1 cellular context compared by ENCODE assay signal in the genomic region with DNA sequence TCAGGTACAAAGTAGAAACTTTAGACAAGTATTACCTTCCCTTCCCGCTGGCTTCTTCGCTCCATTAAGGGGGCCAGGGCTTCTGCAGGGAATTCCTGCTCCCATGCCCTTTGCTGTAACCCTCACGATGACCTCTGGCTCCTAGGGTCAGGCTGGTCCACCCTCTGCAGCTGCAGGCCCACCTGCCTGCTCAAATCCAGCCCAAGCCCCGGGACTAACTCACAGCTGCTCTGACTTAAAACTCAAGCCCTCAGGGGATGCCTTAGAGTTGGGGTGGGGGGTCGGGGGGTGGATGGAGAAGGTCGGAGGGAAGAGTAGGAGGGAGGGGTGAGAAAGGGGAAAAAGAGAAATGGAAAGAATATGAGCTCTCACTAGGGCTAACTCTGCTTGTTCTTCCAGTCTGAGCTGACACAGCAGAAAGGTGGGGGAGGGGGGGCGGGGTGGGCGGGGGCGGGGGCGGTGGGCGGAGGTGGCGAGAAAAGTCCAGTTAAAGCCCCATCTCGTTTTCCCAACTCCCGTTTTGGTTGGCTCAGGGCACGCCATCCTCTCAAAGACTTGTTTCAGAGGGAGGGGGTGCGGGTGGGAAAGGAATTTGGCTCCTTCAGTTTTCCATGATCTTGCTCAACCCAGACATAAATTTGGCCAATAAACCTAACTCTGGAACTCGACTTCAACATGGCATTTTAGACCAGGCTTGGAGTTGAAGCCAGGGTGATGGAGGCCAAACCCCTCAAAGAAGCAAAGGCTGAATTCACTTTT.
TF ChIP-seq lines count a peak whose summit lies in the region.

No MANE protein-coding gene starts in this region.

TF ChIP-seq in GM12878, 131 proteins besides CTCF, POLR2A, EP300 and RAD21:
- no peak for TF ChIP-seq GABPA (IDR thresholded peaks at IDR 0.05; ENCODE audit: low read depth)
- TF ChIP-seq PML (IDR thresholded peaks at IDR 0.05; ENCODE audit: low read length): no peak
- TF ChIP-seq DPF2 (IDR thresholded peaks at IDR 0.05): no peak
- TF ChIP-seq BCL11A (IDR thresholded peaks at IDR 0.05; ENCODE audit: low read depth, low read length): no peak
- no peak for TF ChIP-seq NFYA (IDR thresholded peaks at IDR 0.05; ENCODE audit: borderline replicate concordance, low read depth, low read length)
- TF ChIP-seq NFXL1 (IDR thresholded peaks at IDR 0.05; ENCODE audit: borderline replicate concordance): no peak
